ENCODE assay signal across 2 cellular contexts in genomic region chr14:49972840-49973239, GRCh38.
TF ChIP-seq lines count a peak whose summit lies in the region.

No MANE protein-coding gene starts in this region.

TF ChIP-seq in GM12878, 131 proteins besides CTCF, POLR2A, EP300 and RAD21 (continued from another document):
- TF ChIP-seq IRF3 (IDR thresholded peaks at IDR 0.05): no peak
- no peak for TF ChIP-seq ZNF687 (IDR thresholded peaks at IDR 0.05)
- no peak for TF ChIP-seq RELB (IDR thresholded peaks at IDR 0.05; ENCODE audit: low read depth)
- no peak for TF ChIP-seq GATAD2B (conservative IDR thresholded peaks at IDR 0.05; ENCODE audit: low read depth)
- no peak for TF ChIP-seq IRF4 (IDR thresholded peaks at IDR 0.05; ENCODE audit: low read depth, low read length)
- no peak for TF ChIP-seq RAD51 (IDR thresholded peaks at IDR 0.05)
- no peak for TF ChIP-seq HCFC1 (IDR thresholded peaks at IDR 0.05; ENCODE audit: low read length)
- no peak for TF ChIP-seq FOS (IDR thresholded peaks at IDR 0.05; ENCODE audit: borderline replicate concordance, extremely low read depth, insufficient read length)
- TF ChIP-seq POLR2AphosphoS2 (IDR thresholded peaks at IDR 0.05; ENCODE audit: low read depth, low read length): no peak
- no peak for TF ChIP-seq SIX5 (IDR thresholded peaks at IDR 0.05; ENCODE audit: low read depth, low read length, severe bottlenecking)
- TF ChIP-seq HDAC2 (IDR thresholded peaks at IDR 0.05): no peak
- no peak for TF ChIP-seq IKZF1 (conservative IDR thresholded peaks at IDR 0.05)
- TF ChIP-seq HDGF (IDR thresholded peaks at IDR 0.05): no peak
- TF ChIP-seq MYC (IDR thresholded peaks at IDR 0.05; ENCODE audit: insufficient read depth, insufficient read length, insufficient replicate concordance, low read length, severe bottlenecking): no peak
- TF ChIP-seq JUND (IDR thresholded peaks at IDR 0.05; ENCODE audit: low read depth, low read length): no peak
- no peak for TF ChIP-seq FOXM1 (IDR thresholded peaks at IDR 0.05; ENCODE audit: low read depth, low read length)
- TF ChIP-seq RCOR1 (conservative IDR thresholded peaks at IDR 0.05; ENCODE audit: low read depth, low read length): no peak
TF ChIP-seq in GM12878: peak in this region for 0.

TF ChIP-seq in HepG2, 621 proteins besides CTCF, POLR2A, EP300 and RAD21 (continued from another document):
- TF ChIP-seq SOX13 (IDR thresholded peaks at IDR 0.05) (no peak), SOX13 (CRISPR knock-in tag; conservative IDR thresholded peaks at IDR 0.05 in 1 of 2, IDR thresholded peaks at IDR 0.05 in 1 of 2) (0 out of 4 replicates have a peak, but pooled peaks of 1 of the 2 experiments have one; percentile 11), MXD4 (CRISPR knock-in tag; IDR thresholded peaks at IDR 0.05) (0 out of 2 replicates have a peak, but pooled peaks have one; percentile 33), ZFP36L1 (CRISPR knock-in tag; IDR thresholded peaks at IDR 0.05) (no peak), DPF2 (CRISPR knock-in tag; IDR thresholded peaks at IDR 0.05; ENCODE audit: borderline replicate concordance, low read depth) (peak; percentile 38; the same call in 1 of the 2 replicates), FOSL2 (CRISPR knock-in tag; IDR thresholded peaks at IDR 0.05) (peak; percentile 91), THAP7 (CRISPR knock-in tag; IDR thresholded peaks at IDR 0.05) (no peak), KAT8 (CRISPR knock-in tag; IDR thresholded peaks at IDR 0.05) (0 out of 2 replicates have a peak, but pooled peaks have one; percentile 27), ASH2L (IDR thresholded peaks at IDR 0.05; ENCODE audit: insufficient read length, low read depth, low read length) (peak; percentile 16), FOXP4 (CRISPR knock-in tag; IDR thresholded peaks at IDR 0.05) (peak; percentile 25; the same call in 1 of the 2 replicates), ZNF441 (CRISPR knock-in tag; IDR thresholded peaks at IDR 0.05; ENCODE audit: borderline replicate concordance) (0 out of 2 replicates have a peak, but pooled peaks have one; percentile 52), TFDP2 (CRISPR knock-in tag; IDR thresholded peaks at IDR 0.05) (no peak), SNAPC2 (CRISPR knock-in tag; IDR thresholded peaks at IDR 0.05) (no peak), SALL1 (CRISPR knock-in tag; IDR thresholded peaks at IDR 0.05) (0 out of 2 replicates have a peak, but pooled peaks have one; percentile 33), FOXA1 (IDR thresholded peaks at IDR 0.05) (no peak), FOXA1 (CRISPR knock-in tag; IDR thresholded peaks at IDR 0.05) (peak; percentile 42; the same call in 1 of the 2 replicates), ZNF362 (CRISPR knock-in tag; IDR thresholded peaks at IDR 0.05; ENCODE audit: borderline replicate concordance) (0 out of 2 replicates have a peak, but pooled peaks have one; percentile 43), KMT2B (CRISPR knock-in tag; IDR thresholded peaks at IDR 0.05) (peak; percentile 48; the same call in 1 of the 2 replicates), TEAD3 (CRISPR knock-in tag; optimal IDR thresholded peaks at IDR 0.05; ENCODE audit: borderline replicate concordance) (peak; percentile 23), ZNF644 (CRISPR knock-in tag; IDR thresholded peaks at IDR 0.05; ENCODE audit: low read depth) (0 out of 2 replicates have a peak, but pooled peaks have one; percentile 21), NR2F6 (IDR thresholded peaks at IDR 0.05) (no peak), NR2F6 (CRISPR knock-in tag; IDR thresholded peaks at IDR 0.05) (peak; percentile 15; the same call in 1 of the 2 replicates), SP5 (CRISPR knock-in tag; IDR thresholded peaks at IDR 0.05; ENCODE audit: borderline replicate concordance, low read depth) (peak; percentile 43; the same call in 1 of the 2 replicates), FOSL1 (CRISPR knock-in tag; IDR thresholded peaks at IDR 0.05; ENCODE audit: borderline replicate concordance) (peak; percentile 51; the same call in 1 of the 2 replicates), ATF3 (CRISPR knock-in tag; IDR thresholded peaks at IDR 0.05) (peak; percentile 16; the same call in 1 of the 2 replicates), ARID5B (CRISPR knock-in tag; IDR thresholded peaks at IDR 0.05) (peak; percentile 52; the same call in 1 of the 2 replicates)
